Comparison of ENCODE assay signal across 11 cellular contexts in genomic region chr3:50300681-50301254, GRCh38. TPM values are rescaled to one million over a fixed set of nuclear protein-coding genes. Genes with fewer than 3 reads are reported as not detected.
DNase-seq lines count a peak whose midpoint lies in the region; ATAC-seq, FAIRE-seq and TF ChIP-seq lines count a peak whose summit lies in the region.
"Had no signal": no experiment of that assay in that cellular context is flagged by ENCODE, and none has a peak within 500 bp of the region (broad histone marks: within the 10 kb centered on the region; RNA-seq: fewer than 3 reads in every experiment).

No MANE protein-coding gene starts in this region.

- POLR2A ChIA-PET in MCF 10A (lab: Yijun Ruan, JAX), result interaction anchor here (1.4 to 3.3 kb wide), 4 partner anchors 9 to 33 kb away, joined by 3 to 24 read pairs (median 3); partner anchors contain the start of gene TUSC2

- H3K9me3 Mint-ChIP-seq in activated naive CD4-positive, alpha-beta T cell treated with anti-CD3 and anti-CD28 coated beads, Interleukin-2, amount 10 ng/mL, durations not matched to agents 7 days and 5 days, result no peaks in the 10 kb centered on the region
- no peaks in the 10 kb centered on the region for H3K9me3 Mint-ChIP-seq in activated naive CD4-positive, alpha-beta T cell treated with anti-CD3 and anti-CD28 coated beads, Interleukin-2, amount 50 U/mL, for 72 hours
- H3K9me3 Mint-ChIP-seq in MCF 10A (ENCODE audit: unreplicated experiment), result no peaks in the 10 kb centered on the region

- no TSS peak for BruUV-seq in MCF 10A (replicated peaks; lab: Mats Ljungman, UMichigan)

- H3K4me1 Mint-ChIP-seq in activated naive CD4-positive, alpha-beta T cell treated with anti-CD3 and anti-CD28 coated beads, Interleukin-2, amount 10 ng/mL, durations not matched to agents 7 days and 5 days, result peaks cover 41% of the 10 kb centered on the region
- peaks cover 7% of the 10 kb centered on the region for H3K4me1 Mint-ChIP-seq in MCF 10A (ENCODE audit: insufficient read depth, unreplicated experiment)

- peak overlapping the region in 1 of 2 donors; percentile 66 for H3K4me3 ChIP-seq in mucosa of rectum (ENCODE audit: low read length in 2 of 2)
- peak overlapping the region in 1 of 4 donors; percentile 82 for H3K4me3 ChIP-seq in tibial nerve

- TF ChIP-seq CTCF in MCF 10A (IDR thresholded peaks at IDR 0.05; ENCODE audit: unreplicated experiment) (no peak), tibial nerve (IDR thresholded peaks at IDR 0.05) (no peak), GM10266 (IDR thresholded peaks at IDR 0.05; ENCODE audit: control insufficient read depth, insufficient read depth, low read depth, missing control alignments) (no peak)

- no peak for FAIRE-seq in GM19239 (lab: Jason Lieb, UNC)

- no peak for DNase-seq in activated naive CD4-positive, alpha-beta T cell treated with anti-CD3 and anti-CD28 coated beads, Interleukin-2, amount 10 ng/mL, durations not matched to agents 7 days and 5 days
- DNase-seq in activated naive CD4-positive, alpha-beta T cell treated with anti-CD3 and anti-CD28 coated beads, Interleukin-2, amount 50 U/mL, for 72 hours (ENCODE audit: low spot score in 2 of 2), result no peak
- DNase-seq in MCF 10A (ENCODE audit: unreplicated experiment), result no peak
- DNase-seq in tibial nerve (ENCODE audit: low spot score in 2 of 2), result no peak
- DNase-seq in GM19239 (ENCODE audit: insufficient read length, low spot score), result no peak
- DNase-seq in GM10266 (ENCODE audit: extremely low spot score), result no peak
- no peak for DNase-seq in activated naive CD4-positive, alpha-beta T cell treated with anti-CD3 and anti-CD28 coated beads, Interleukin-2, amount 50 U/mL, for 16 hours
- DNase-seq: cortex of kidney, NCI-H187 had no signal

- peaks cover 5% of the 10 kb centered on the region for H3K36me3 Mint-ChIP-seq in activated naive CD4-positive, alpha-beta T cell treated with anti-CD3 and anti-CD28 coated beads, Interleukin-2, amount 10 ng/mL, durations not matched to agents 7 days and 5 days
- H3K36me3 Mint-ChIP-seq in activated naive CD4-positive, alpha-beta T cell treated with anti-CD3 and anti-CD28 coated beads, Interleukin-2, amount 50 U/mL, for 72 hours, result peaks cover 0 to 4% of the 10 kb centered on the region in 2 donors
- no peaks in the 10 kb centered on the region for H3K36me3 Mint-ChIP-seq in MCF 10A (ENCODE audit: insufficient read depth, unreplicated experiment)

- intact Hi-C loops in MCF 10A (cut with micrococcal nuclease), result no loop called here

- H3K36me3 ChIP-seq in mucosa of rectum (ENCODE audit: control insufficient read depth in 2 of 2, insufficient read depth in 2 of 2, low read length in 2 of 2), result no peaks in the 10 kb centered on the region
- peaks cover 0 to 16% (median 0%) of the 10 kb centered on the region in 3 donors for H3K36me3 ChIP-seq in tibial nerve

- H3K4me1 ChIP-seq in mucosa of rectum (ENCODE audit: control insufficient read depth in 2 of 2, insufficient read depth in 2 of 2, low read length in 2 of 2), result peaks cover 28 to 34% of the 10 kb centered on the region in 2 donors
- H3K4me1 ChIP-seq in tibial nerve, result peaks cover 0 to 59% (median 40%) of the 10 kb centered on the region in 4 donors

- H3K4me3 Mint-ChIP-seq in activated naive CD4-positive, alpha-beta T cell treated with anti-CD3 and anti-CD28 coated beads, Interleukin-2, amount 10 ng/mL, durations not matched to agents 7 days and 5 days, result peak overlapping the region; percentile 98
- H3K4me3 Mint-ChIP-seq in MCF 10A (ENCODE audit: unreplicated experiment), result peak overlapping the region; percentile 92

- H3K27ac Mint-ChIP-seq in activated naive CD4-positive, alpha-beta T cell treated with anti-CD3 and anti-CD28 coated beads, Interleukin-2, amount 10 ng/mL, durations not matched to agents 7 days and 5 days, result peak overlapping the region; percentile 99
- peak overlapping the region in 1 of 2 donors; percentile 89 for H3K27ac Mint-ChIP-seq in activated naive CD4-positive, alpha-beta T cell treated with anti-CD3 and anti-CD28 coated beads, Interleukin-2, amount 50 U/mL, for 72 hours
- H3K27ac Mint-ChIP-seq in MCF 10A (ENCODE audit: low read depth, unreplicated experiment), result peak overlapping the region; percentile 97

- no peaks in the 10 kb centered on the region for H3K9me3 ChIP-seq in mucosa of rectum (ENCODE audit: control insufficient read depth in 2 of 2, low read length in 2 of 2)
- H3K9me3 ChIP-seq in tibial nerve, result no peaks in the 10 kb centered on the region
- H3K9me3 ChIP-seq: BLaER1 had no signal

- no peak for TF ChIP-seq POLR2A in tibial nerve (IDR thresholded peaks at IDR 0.05)

- no peaks in the 10 kb centered on the region for H3K27me3 ChIP-seq in mucosa of rectum (ENCODE audit: control insufficient read depth in 2 of 2, insufficient read depth in 2 of 2, low read length in 2 of 2)
- no peaks in the 10 kb centered on the region for H3K27me3 ChIP-seq in tibial nerve
- H3K27me3 ChIP-seq: BLaER1 had no signal

- H3K27ac ChIP-seq in mucosa of rectum (ENCODE audit: low read depth in 2 of 2, low read length in 2 of 2) (peak overlapping the region; percentile 88 to 93), tibial nerve (peak overlapping the region; percentile 75 to 97 (median 91))

- CTCF ChIA-PET in activated naive CD4-positive, alpha-beta T cell treated with anti-CD3 and anti-CD28 coated beads, Interleukin-2, amount 10 ng/mL, durations not matched to agents 7 days and 5 days (lab: Charles Lee), result interaction anchor here (0.7 to 3.8 kb wide), 2 partner anchors 23 to 24 kb away, joined by 5 to 20 read pairs; no protein-coding TSS in a partner anchor
- CTCF ChIA-PET in MCF 10A (lab: Yijun Ruan, JAX), result interaction anchor here (0.7 to 1.5 kb wide), 3 partner anchors 23 to 56 kb away, joined by 3 to 6 read pairs (median 3); partner anchors contain the start of gene HYAL2

- H3K9ac ChIP-seq in mucosa of rectum (ENCODE audit: low read depth in 1 of 2, low read length in 2 of 2), result peak overlapping the region; percentile 69 to 82

- 61 to 64% methylated on average over 5 to 6 of the region's 6 CpGs for WGBS in tibial nerve, 2 donors

- TF ChIP-seq EP300 in tibial nerve (IDR thresholded peaks at IDR 0.05), result no peak

- no peaks in the 10 kb centered on the region for H3K27me3 Mint-ChIP-seq in activated naive CD4-positive, alpha-beta T cell treated with anti-CD3 and anti-CD28 coated beads, Interleukin-2, amount 10 ng/mL, durations not matched to agents 7 days and 5 days
- H3K27me3 Mint-ChIP-seq in MCF 10A (ENCODE audit: insufficient read depth, unreplicated experiment), result no peaks in the 10 kb centered on the region

- ATAC-seq in activated naive CD4-positive, alpha-beta T cell treated with anti-CD3 and anti-CD28 coated beads, Interleukin-2, amount 50 U/mL, for 72 hours, result no peak

RNA-seq across cellular contexts. Expression of gene HYAL3, which starts 1.6 kb away (rescaled TPM):
- total RNA-seq in activated naive CD4-positive, alpha-beta T cell treated with anti-CD3 and anti-CD28 coated beads, Interleukin-2, amount 50 U/mL, for 72 hours, result 1 to 10 TPM; 4.3 to 6.6 TPM
- total RNA-seq in MCF 10A (2022), result 2.3 and 4.7 TPM in 2 replicates
- 10 to 100 TPM in 1 of 4 donors, 1 to 10 TPM in 3; 1.2 to 17.9 (median 1.8) TPM for total RNA-seq in tibial nerve

RNA-seq across cellular contexts. Expression of gene NAA80, which starts 1.6 kb away (rescaled TPM):
- total RNA-seq in activated naive CD4-positive, alpha-beta T cell treated with anti-CD3 and anti-CD28 coated beads, Interleukin-2, amount 50 U/mL, for 72 hours, result 10 to 100 TPM; 19.4 to 26.0 TPM
- total RNA-seq in MCF 10A (2022) (11.4 and 12.4 TPM in 2 replicates), tibial nerve (10 to 100 TPM; 12.6 to 24.3 (median 15.9) TPM)

RNA-seq across cellular contexts. Expression of gene HYAL1, which starts 2.6 kb away (rescaled TPM):
- total RNA-seq in activated naive CD4-positive, alpha-beta T cell treated with anti-CD3 and anti-CD28 coated beads, Interleukin-2, amount 50 U/mL, for 72 hours, result under 1 TPM in 1 of 2 donors, not detected in 1; 0.39 TPM
- total RNA-seq in MCF 10A (2022) (0.42 and 0.70 TPM in 2 replicates), tibial nerve (10 to 100 TPM; 16.5 to 26.5 (median 20.8) TPM)

RNA-seq across cellular contexts. Expression of gene IFRD2, which starts 8.5 kb away (rescaled TPM):
- 100 to 1,000 TPM in 1 of 2 donors, 10 to 100 TPM in 1; 63.8 to 100 TPM for total RNA-seq in activated naive CD4-positive, alpha-beta T cell treated with anti-CD3 and anti-CD28 coated beads, Interleukin-2, amount 50 U/mL, for 72 hours
- total RNA-seq in MCF 10A (2022), result 135 and 182 TPM in 2 replicates
- total RNA-seq in tibial nerve, result 100 to 1,000 TPM in 1 of 4 donors, 10 to 100 TPM in 3; 42.0 to 129 (median 56.2) TPM

RNA-seq across cellular contexts. Expression of gene HYAL2, which starts 21.8 kb away (rescaled TPM):
- 1 to 10 TPM; 4.2 to 6.1 TPM for total RNA-seq in activated naive CD4-positive, alpha-beta T cell treated with anti-CD3 and anti-CD28 coated beads, Interleukin-2, amount 50 U/mL, for 72 hours
- 11.6 and 12.6 TPM in 2 replicates for total RNA-seq in MCF 10A (2022)
- 100 to 1,000 TPM in 2 of 4 donors, 10 to 100 TPM in 2; 86.9 to 169 (median 129) TPM for total RNA-seq in tibial nerve

Comparison
In these comparisons a context has a peak if more than half of its experiments do, and no peak if none do; other contexts are left out.
1. RNA of gene HYAL1, which starts 2.6 kb away (total RNA-seq): 16.5 to 26.5 TPM in tibial nerve; 0.42 to 0.70 TPM in MCF 10A and 0.39 TPM in activated naive CD4-positive, alpha-beta T cell treated with anti-CD3 and anti-CD28 coated beads, Interleukin-2, amount 50 U/mL, for 72 hours; every median in the first group is over 10 times any median in the second.